In genomic region chr17:58417300-58418092, GRCh38 we compare ENCODE assay signal across 1 cellular context.
A peak's percentile ranks its signal among the peaks of the same experiment; 100 is the strongest.
TF ChIP-seq lines count a peak whose summit lies in the region.

Gene RNF43, minus strand, starts transcription at chr17:58417534. Its CDS starts 1,957 bp downstream, at chr17:58415577.

TF ChIP-seq in GM12878, 131 proteins besides CTCF, POLR2A, EP300 and RAD21 (continued from another document and continues in another):
- no peak for TF ChIP-seq CEBPZ (IDR thresholded peaks at IDR 0.05; ENCODE audit: low read depth, low read length)
- TF ChIP-seq, protein P1, sequence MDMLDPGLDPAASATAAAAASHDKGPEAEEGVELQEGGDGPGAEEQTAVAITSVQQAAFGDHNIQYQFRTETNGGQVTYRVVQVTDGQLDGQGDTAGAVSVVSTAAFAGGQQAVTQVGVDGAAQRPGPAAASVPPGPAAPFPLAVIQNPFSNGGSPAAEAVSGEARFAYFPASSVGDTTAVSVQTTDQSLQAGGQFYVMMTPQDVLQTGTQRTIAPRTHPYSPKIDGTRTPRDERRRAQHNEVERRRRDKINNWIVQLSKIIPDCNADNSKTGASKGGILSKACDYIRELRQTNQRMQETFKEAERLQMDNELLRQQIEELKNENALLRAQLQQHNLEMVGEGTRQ (IDR thresholded peaks at IDR 0.05; ENCODE audit: borderline replicate concordance, low read depth, low read length): no peak; the same call in 1 of the 2 replicates
- TF ChIP-seq, protein P2, sequence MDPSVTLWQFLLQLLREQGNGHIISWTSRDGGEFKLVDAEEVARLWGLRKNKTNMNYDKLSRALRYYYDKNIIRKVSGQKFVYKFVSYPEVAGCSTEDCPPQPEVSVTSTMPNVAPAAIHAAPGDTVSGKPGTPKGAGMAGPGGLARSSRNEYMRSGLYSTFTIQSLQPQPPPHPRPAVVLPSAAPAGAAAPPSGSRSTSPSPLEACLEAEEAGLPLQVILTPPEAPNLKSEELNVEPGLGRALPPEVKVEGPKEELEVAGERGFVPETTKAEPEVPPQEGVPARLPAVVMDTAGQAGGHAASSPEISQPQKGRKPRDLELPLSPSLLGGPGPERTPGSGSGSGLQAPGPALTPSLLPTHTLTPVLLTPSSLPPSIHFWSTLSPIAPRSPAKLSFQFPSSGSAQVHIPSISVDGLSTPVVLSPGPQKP (IDR thresholded peaks at IDR 0.05; ENCODE audit: low read depth, low read length): no peak
- TF ChIP-seq, protein P3, sequence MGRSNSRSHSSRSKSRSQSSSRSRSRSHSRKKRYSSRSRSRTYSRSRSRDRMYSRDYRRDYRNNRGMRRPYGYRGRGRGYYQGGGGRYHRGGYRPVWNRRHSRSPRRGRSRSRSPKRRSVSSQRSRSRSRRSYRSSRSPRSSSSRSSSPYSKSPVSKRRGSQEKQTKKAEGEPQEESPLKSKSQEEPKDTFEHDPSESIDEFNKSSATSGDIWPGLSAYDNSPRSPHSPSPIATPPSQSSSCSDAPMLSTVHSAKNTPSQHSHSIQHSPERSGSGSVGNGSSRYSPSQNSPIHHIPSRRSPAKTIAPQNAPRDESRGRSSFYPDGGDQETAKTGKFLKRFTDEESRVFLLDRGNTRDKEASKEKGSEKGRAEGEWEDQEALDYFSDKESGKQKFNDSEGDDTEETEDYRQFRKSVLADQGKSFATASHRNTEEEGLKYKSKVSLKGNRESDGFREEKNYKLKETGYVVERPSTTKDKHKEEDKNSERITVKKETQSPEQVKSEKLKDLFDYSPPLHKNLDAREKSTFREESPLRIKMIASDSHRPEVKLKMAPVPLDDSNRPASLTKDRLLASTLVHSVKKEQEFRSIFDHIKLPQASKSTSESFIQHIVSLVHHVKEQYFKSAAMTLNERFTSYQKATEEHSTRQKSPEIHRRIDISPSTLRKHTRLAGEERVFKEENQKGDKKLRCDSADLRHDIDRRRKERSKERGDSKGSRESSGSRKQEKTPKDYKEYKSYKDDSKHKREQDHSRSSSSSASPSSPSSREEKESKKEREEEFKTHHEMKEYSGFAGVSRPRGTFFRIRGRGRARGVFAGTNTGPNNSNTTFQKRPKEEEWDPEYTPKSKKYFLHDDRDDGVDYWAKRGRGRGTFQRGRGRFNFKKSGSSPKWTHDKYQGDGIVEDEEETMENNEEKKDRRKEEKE (IDR thresholded peaks at IDR 0.05): no peak
- TF ChIP-seq, protein P4, sequence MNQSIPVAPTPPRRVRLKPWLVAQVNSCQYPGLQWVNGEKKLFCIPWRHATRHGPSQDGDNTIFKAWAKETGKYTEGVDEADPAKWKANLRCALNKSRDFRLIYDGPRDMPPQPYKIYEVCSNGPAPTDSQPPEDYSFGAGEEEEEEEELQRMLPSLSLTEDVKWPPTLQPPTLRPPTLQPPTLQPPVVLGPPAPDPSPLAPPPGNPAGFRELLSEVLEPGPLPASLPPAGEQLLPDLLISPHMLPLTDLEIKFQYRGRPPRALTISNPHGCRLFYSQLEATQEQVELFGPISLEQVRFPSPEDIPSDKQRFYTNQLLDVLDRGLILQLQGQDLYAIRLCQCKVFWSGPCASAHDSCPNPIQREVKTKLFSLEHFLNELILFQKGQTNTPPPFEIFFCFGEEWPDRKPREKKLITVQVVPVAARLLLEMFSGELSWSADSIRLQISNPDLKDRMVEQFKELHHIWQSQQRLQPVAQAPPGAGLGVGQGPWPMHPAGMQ (IDR thresholded peaks at IDR 0.05; ENCODE audit: borderline replicate concordance): no peak
- no peak for TF ChIP-seq CEBPB (IDR thresholded peaks at IDR 0.05; ENCODE audit: borderline replicate concordance in 1 of 2, low read depth in 2 of 2, low read length in 2 of 2)
- TF ChIP-seq, protein P5, sequence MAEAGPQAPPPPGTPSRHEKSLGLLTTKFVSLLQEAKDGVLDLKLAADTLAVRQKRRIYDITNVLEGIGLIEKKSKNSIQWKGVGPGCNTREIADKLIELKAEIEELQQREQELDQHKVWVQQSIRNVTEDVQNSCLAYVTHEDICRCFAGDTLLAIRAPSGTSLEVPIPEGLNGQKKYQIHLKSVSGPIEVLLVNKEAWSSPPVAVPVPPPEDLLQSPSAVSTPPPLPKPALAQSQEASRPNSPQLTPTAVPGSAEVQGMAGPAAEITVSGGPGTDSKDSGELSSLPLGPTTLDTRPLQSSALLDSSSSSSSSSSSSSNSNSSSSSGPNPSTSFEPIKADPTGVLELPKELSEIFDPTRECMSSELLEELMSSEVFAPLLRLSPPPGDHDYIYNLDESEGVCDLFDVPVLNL (IDR thresholded peaks at IDR 0.05; ENCODE audit: low read depth, low read length): no peak
- peak; percentile 76 for TF ChIP-seq TBL1XR1 (IDR thresholded peaks at IDR 0.05; ENCODE audit: low read depth, low read length)
- peak; percentile 77; the same call in 1 of the 2 replicates for TF ChIP-seq PAX5 (IDR thresholded peaks at IDR 0.05; ENCODE audit: borderline replicate concordance, low read depth, low read length)
- 0 out of 2 replicates have a peak, but pooled peaks have one; percentile 66 for TF ChIP-seq YBX1 (IDR thresholded peaks at IDR 0.05)
- no peak for TF ChIP-seq IRF3 (IDR thresholded peaks at IDR 0.05)
- TF ChIP-seq CREM (IDR thresholded peaks at IDR 0.05; ENCODE audit: low read depth): 0 out of 2 replicates have a peak, but pooled peaks have one; percentile 45
- TF ChIP-seq SIN3A (IDR thresholded peaks at IDR 0.05; ENCODE audit: low read depth, low read length): peak; percentile 77; the same call in 1 of the 2 replicates
- peak; percentile 99 for TF ChIP-seq MEF2B (IDR thresholded peaks at IDR 0.05; ENCODE audit: partially characterized antibody, poor library complexity, severe bottlenecking)
- no peak for TF ChIP-seq SPI1 (IDR thresholded peaks at IDR 0.05; ENCODE audit: borderline replicate concordance, insufficient read depth, low read depth, low read length)
- no peak for TF ChIP-seq KAT2A (conservative IDR thresholded peaks at IDR 0.05; ENCODE audit: control insufficient read depth, low read depth, low read length)
- no peak for TF ChIP-seq E4F1 (IDR thresholded peaks at IDR 0.05; ENCODE audit: borderline replicate concordance, partially characterized antibody)
- no peak for TF ChIP-seq NFYA (IDR thresholded peaks at IDR 0.05; ENCODE audit: borderline replicate concordance, low read depth, low read length)
- peak; percentile 30; the same call in 1 of the 2 replicates for TF ChIP-seq BACH1 (IDR thresholded peaks at IDR 0.05; ENCODE audit: borderline replicate concordance)
- peak; percentile 54; the same call in 1 of the 2 replicates for TF ChIP-seq SMARCA5 (IDR thresholded peaks at IDR 0.05)
- peak; percentile 73 for TF ChIP-seq ESRRA (IDR thresholded peaks at IDR 0.05; ENCODE audit: low read length)
- TF ChIP-seq ZBTB33 (IDR thresholded peaks at IDR 0.05): no peak
- TF ChIP-seq, protein P6, sequence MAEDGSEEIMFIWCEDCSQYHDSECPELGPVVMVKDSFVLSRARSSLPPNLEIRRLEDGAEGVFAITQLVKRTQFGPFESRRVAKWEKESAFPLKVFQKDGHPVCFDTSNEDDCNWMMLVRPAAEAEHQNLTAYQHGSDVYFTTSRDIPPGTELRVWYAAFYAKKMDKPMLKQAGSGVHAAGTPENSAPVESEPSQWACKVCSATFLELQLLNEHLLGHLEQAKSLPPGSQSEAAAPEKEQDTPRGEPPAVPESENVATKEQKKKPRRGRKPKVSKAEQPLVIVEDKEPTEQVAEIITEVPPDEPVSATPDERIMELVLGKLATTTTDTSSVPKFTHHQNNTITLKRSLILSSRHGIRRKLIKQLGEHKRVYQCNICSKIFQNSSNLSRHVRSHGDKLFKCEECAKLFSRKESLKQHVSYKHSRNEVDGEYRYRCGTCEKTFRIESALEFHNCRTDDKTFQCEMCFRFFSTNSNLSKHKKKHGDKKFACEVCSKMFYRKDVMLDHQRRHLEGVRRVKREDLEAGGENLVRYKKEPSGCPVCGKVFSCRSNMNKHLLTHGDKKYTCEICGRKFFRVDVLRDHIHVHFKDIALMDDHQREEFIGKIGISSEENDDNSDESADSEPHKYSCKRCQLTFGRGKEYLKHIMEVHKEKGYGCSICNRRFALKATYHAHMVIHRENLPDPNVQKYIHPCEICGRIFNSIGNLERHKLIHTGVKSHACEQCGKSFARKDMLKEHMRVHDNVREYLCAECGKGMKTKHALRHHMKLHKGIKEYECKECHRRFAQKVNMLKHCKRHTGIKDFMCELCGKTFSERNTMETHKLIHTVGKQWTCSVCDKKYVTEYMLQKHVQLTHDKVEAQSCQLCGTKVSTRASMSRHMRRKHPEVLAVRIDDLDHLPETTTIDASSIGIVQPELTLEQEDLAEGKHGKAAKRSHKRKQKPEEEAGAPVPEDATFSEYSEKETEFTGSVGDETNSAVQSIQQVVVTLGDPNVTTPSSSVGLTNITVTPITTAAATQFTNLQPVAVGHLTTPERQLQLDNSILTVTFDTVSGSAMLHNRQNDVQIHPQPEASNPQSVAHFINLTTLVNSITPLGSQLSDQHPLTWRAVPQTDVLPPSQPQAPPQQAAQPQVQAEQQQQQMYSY (CRISPR knock-in tag; IDR thresholded peaks at IDR 0.05): no peak
- peak; percentile 81 for TF ChIP-seq RAD51 (IDR thresholded peaks at IDR 0.05)
- peak; percentile 69; the same call in 1 of the 2 replicates for TF ChIP-seq CBFB (IDR thresholded peaks at IDR 0.05; ENCODE audit: low read depth)
- TF ChIP-seq JUND (IDR thresholded peaks at IDR 0.05; ENCODE audit: low read depth, low read length): peak; percentile 54; the same call in 1 of the 2 replicates
- peak; percentile 59; the same call in 1 of the 2 replicates for TF ChIP-seq YY1 (IDR thresholded peaks at IDR 0.05; ENCODE audit: low read depth, low read length)
- TF ChIP-seq ZZZ3 (IDR thresholded peaks at IDR 0.05; ENCODE audit: control insufficient read depth, insufficient read length, low read depth): no peak
- TF ChIP-seq NR2C2 (IDR thresholded peaks at IDR 0.05; ENCODE audit: borderline replicate concordance, control insufficient read depth, insufficient read length, low read depth): no peak
- TF ChIP-seq BHLHE40 (IDR thresholded peaks at IDR 0.05; ENCODE audit: borderline replicate concordance in 1 of 2, low read depth in 2 of 2, low read length in 1 of 2): peak; percentile 80 to 81
- TF ChIP-seq, protein P7, sequence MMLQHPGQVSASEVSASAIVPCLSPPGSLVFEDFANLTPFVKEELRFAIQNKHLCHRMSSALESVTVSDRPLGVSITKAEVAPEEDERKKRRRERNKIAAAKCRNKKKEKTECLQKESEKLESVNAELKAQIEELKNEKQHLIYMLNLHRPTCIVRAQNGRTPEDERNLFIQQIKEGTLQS (IDR thresholded peaks at IDR 0.05; ENCODE audit: borderline replicate concordance, extremely low read depth, low read depth, low read length): no peak
